ENCODE assay signal across 12 cellular contexts in the genomic region with DNA sequence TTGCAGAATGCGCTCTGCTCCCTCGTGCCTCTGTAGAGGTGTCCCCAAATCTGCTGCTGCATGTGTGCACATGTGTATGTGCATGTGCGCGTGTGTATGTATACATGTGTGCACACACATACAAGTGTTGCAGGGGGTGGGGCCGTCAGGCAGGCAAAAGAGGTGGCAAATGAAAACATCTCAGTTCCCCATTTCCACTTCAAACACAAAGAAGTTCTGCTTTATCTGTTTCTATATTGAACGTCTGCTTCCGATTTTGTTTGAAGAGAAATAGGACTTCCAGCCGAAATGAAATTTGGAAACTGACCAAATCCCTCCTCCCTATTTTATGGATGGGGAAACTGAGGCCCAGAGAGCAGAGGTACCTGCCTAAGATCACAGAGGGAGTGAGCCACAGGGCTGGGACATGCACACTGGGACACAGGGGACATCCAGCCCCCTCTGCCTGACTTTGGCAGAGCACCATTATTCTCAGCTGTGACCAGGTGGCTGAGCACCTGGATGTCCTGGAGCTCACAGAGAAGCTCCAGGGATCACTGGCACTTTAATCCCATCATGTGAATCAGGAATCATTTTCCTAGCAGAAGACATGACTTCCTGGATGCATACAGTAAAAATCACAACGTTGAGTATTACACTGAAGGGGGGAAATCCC. TPM values are rescaled to one million over a fixed set of nuclear protein-coding genes. Genes with fewer than 3 reads are reported as not detected.
DNase-seq lines count a peak whose midpoint lies in the region; ATAC-seq lines count a peak whose summit lies in the region.
"Had no signal": no experiment of that assay in that cellular context is flagged by ENCODE, and none has a peak within 500 bp of the region (broad histone marks: within the 10 kb centered on the region; RNA-seq: fewer than 3 reads in every experiment).

No MANE protein-coding gene starts in this region.

- peaks cover 0 to 4% of the 10 kb centered on the region in 2 donors for H3K36me3 Mint-ChIP-seq in stimulated activated naive B cell treated with anti-CD40 and anti-IgM and Interleukin-4, amounts not matched to agents 10 μg/mL and 1 μg/mL and 100 μg/mL, for 72 hours
- H3K36me3 Mint-ChIP-seq in activated naive CD4-positive, alpha-beta T cell treated with anti-CD3 and anti-CD28 coated beads for 36 hours (ENCODE audit: low read depth), result no peaks in the 10 kb centered on the region
- H3K36me3 Mint-ChIP-seq: activated naive CD8-positive, alpha-beta T cell had no signal

- H3K27me3 Mint-ChIP-seq in stimulated activated naive B cell treated with anti-CD40 and anti-IgM and Interleukin-4, amounts not matched to agents 10 μg/mL and 1 μg/mL and 100 μg/mL, for 72 hours, result peaks cover 35 to 46% of the 10 kb centered on the region in 2 donors
- H3K27me3 Mint-ChIP-seq in activated naive CD4-positive, alpha-beta T cell treated with anti-CD3 and anti-CD28 coated beads for 36 hours (ENCODE audit: low read depth), result peaks cover 31% of the 10 kb centered on the region

- H3K36me3 ChIP-seq in Karpas-422 (ENCODE audit: insufficient read depth, low read length), result no peaks in the 10 kb centered on the region

- H3K9me3 Mint-ChIP-seq in stimulated activated naive B cell treated with anti-CD40 and anti-IgM and Interleukin-4, amounts not matched to agents 10 μg/mL and 1 μg/mL and 100 μg/mL, for 72 hours, result no peaks in the 10 kb centered on the region
- no peaks in the 10 kb centered on the region for H3K9me3 Mint-ChIP-seq in activated naive CD4-positive, alpha-beta T cell treated with anti-CD3 and anti-CD28 coated beads for 36 hours
- H3K9me3 Mint-ChIP-seq: activated CD4-positive, alpha-beta T cell treated with anti-CD3 and anti-CD28 coated beads, Interleukin-2, amount 10 ng/mL, durations not matched to agents 24 days and 14 days had no signal

- DNase-seq in Karpas-422, result peak; percentile 52
- peak; percentile 23 for DNase-seq in stimulated activated naive B cell treated with anti-CD40 and anti-IgM and Interleukin-4, amounts not matched to agents 10 μg/mL and 1 μg/mL and 100 μg/mL, for 72 hours
- DNase-seq in activated naive CD4-positive, alpha-beta T cell treated with anti-CD3 and anti-CD28 coated beads for 36 hours, result no peak
- DNase-seq in stimulated activated CD4-positive, alpha-beta T cell treated with anti-CD3 and anti-CD28 coated beads, Interleukin-4, amount 100 ng/mL, for 4 hours, result no peak
- DNase-seq: activated CD4-positive, alpha-beta T cell treated with anti-CD3 and anti-CD28 coated beads, Interleukin-2, amount 10 ng/mL, durations not matched to agents 24 days and 14 days; EL; NCI-H1436 treated with DMSO at 0.1 percent for 48 hours; SHP77 treated with DMSO at 0.1 percent for 48 hours had no signal

- no peaks in the 10 kb centered on the region for H3K27me3 ChIP-seq in Karpas-422 (ENCODE audit: low read length)

- H3K9me2 ChIP-seq in Karpas-422 (replicated peaks; ENCODE audit: insufficient read depth, low read length), result no peaks in the 10 kb centered on the region

- H3K27ac ChIP-seq in Karpas-422 (ENCODE audit: low read length), result no peak overlapping the region

- H3K9me3 ChIP-seq in Karpas-422 (ENCODE audit: low read length), result no peaks in the 10 kb centered on the region

- H3K27ac Mint-ChIP-seq in stimulated activated naive B cell treated with anti-CD40 and anti-IgM and Interleukin-4, amounts not matched to agents 10 μg/mL and 1 μg/mL and 100 μg/mL, for 72 hours, result peak overlapping the region; percentile 62
- no peak overlapping the region for H3K27ac Mint-ChIP-seq in activated naive CD4-positive, alpha-beta T cell treated with anti-CD3 and anti-CD28 coated beads for 36 hours
- H3K27ac Mint-ChIP-seq: activated CD4-positive, alpha-beta T cell treated with anti-CD3 and anti-CD28 coated beads, Interleukin-2, amount 10 ng/mL, durations not matched to agents 24 days and 14 days; activated naive CD8-positive, alpha-beta T cell had no signal

- intact Hi-C loops in activated naive CD4-positive, alpha-beta T cell treated with anti-CD3 and anti-CD28 coated beads for 36 hours (cut with micrococcal nuclease), result no loop called here

- H2AFZ ChIP-seq in Karpas-422 (ENCODE audit: low read length), result no peak overlapping the region

- H3K4me3 ChIP-seq in Karpas-422 (ENCODE audit: low read length), result no peak overlapping the region

- H3K4me3 Mint-ChIP-seq in stimulated activated naive B cell treated with anti-CD40 and anti-IgM and Interleukin-4, amounts not matched to agents 10 μg/mL and 1 μg/mL and 100 μg/mL, for 72 hours, result peak overlapping the region; percentile 65 to 71
- H3K4me3 Mint-ChIP-seq in activated naive CD4-positive, alpha-beta T cell treated with anti-CD3 and anti-CD28 coated beads for 36 hours, result no peak overlapping the region
- H3K4me3 Mint-ChIP-seq: activated CD4-positive, alpha-beta T cell treated with anti-CD3 and anti-CD28 coated beads, Interleukin-2, amount 10 ng/mL, durations not matched to agents 24 days and 14 days; activated naive CD8-positive, alpha-beta T cell had no signal

- H3K9ac ChIP-seq in Karpas-422 (ENCODE audit: low read length), result no peak overlapping the region

- peaks cover 7% of the 10 kb centered on the region for H3K4me1 ChIP-seq in Karpas-422 (ENCODE audit: low read length)

- no peak overlapping the region for H3K4me2 ChIP-seq in Karpas-422 (ENCODE audit: low read depth, low read length, poor library complexity, severe bottlenecking)

- ATAC-seq in GM19035 (IDR thresholded peaks at IDR 0.05; ENCODE audit: unreplicated experiment) (peak; percentile 78), HG02642 (IDR thresholded peaks at IDR 0.05; ENCODE audit: poor library complexity, unreplicated experiment) (peak; percentile 76), HG02840 (IDR thresholded peaks at IDR 0.05; ENCODE audit: low FRiP score, unreplicated experiment) (no peak)
- ATAC-seq in stimulated activated naive B cell treated with anti-CD40 and anti-IgM and Interleukin-4, amounts not matched to agents 10 μg/mL and 1 μg/mL and 100 μg/mL, for 72 hours (replicated peaks), result peak; percentile 96

- H3K79me2 ChIP-seq in Karpas-422 (ENCODE audit: low read length), result no peaks in the 10 kb centered on the region

- H4K20me1 ChIP-seq in Karpas-422 (ENCODE audit: insufficient read depth, low read depth, low read length), result no peaks in the 10 kb centered on the region

- CTCF ChIA-PET in activated naive CD4-positive, alpha-beta T cell treated with anti-CD3 and anti-CD28 coated beads for 36 hours (lab: Charles Lee), result no interaction called here

- H3K4me1 Mint-ChIP-seq in stimulated activated naive B cell treated with anti-CD40 and anti-IgM and Interleukin-4, amounts not matched to agents 10 μg/mL and 1 μg/mL and 100 μg/mL, for 72 hours, result peaks cover 30 to 38% of the 10 kb centered on the region in 2 donors
- no peaks in the 10 kb centered on the region for H3K4me1 Mint-ChIP-seq in activated naive CD4-positive, alpha-beta T cell treated with anti-CD3 and anti-CD28 coated beads for 36 hours (ENCODE audit: low read depth)
- H3K4me1 Mint-ChIP-seq: activated CD4-positive, alpha-beta T cell treated with anti-CD3 and anti-CD28 coated beads, Interleukin-2, amount 10 ng/mL, durations not matched to agents 24 days and 14 days had no signal

RNA-seq across cellular contexts. Expression of a gene that starts 41.2 kb away (rescaled TPM):
- not detected in 2 replicates for total RNA-seq in Karpas-422 (2014; rRNA removed; shearing (Covaris generic); ENCODE audit: low replicate concordance)
- not detected for total RNA-seq in activated naive CD4-positive, alpha-beta T cell treated with anti-CD3 and anti-CD28 coated beads for 36 hours
- total RNA-seq: activated CD4-positive, alpha-beta T cell treated with anti-CD3 and anti-CD28 coated beads, Interleukin-2, amount 10 ng/mL, durations not matched to agents 24 days and 14 days had no signal

Comparison
In these comparisons a context has a peak if more than half of its experiments do, and no peak if none do; other contexts are left out.
1. DNase-seq: peak in Karpas-422 (single experiment) and stimulated activated naive B cell treated with anti-CD40 and anti-IgM and Interleukin-4, amounts not matched to agents 10 μg/mL and 1 μg/mL and 100 μg/mL, for 72 hours (single experiment); none in activated naive CD4-positive, alpha-beta T cell treated with anti-CD3 and anti-CD28 coated beads for 36 hours (single experiment) and stimulated activated CD4-positive, alpha-beta T cell treated with anti-CD3 and anti-CD28 coated beads, Interleukin-4, amount 100 ng/mL, for 4 hours (0 of 2).